15 cellular contexts compared by ENCODE assay signal in genomic region chr13:79311456-79311855, GRCh38.
"Had no signal": no experiment of that assay in that cellular context is flagged by ENCODE, and none has a peak within 500 bp of the region (broad histone marks: within the 10 kb centered on the region; RNA-seq: fewer than 3 reads in every experiment).

No MANE protein-coding gene starts in this region.

- H3K27ac Mint-ChIP-seq: stimulated activated naive CD8-positive, alpha-beta T cell treated with anti-CD3 and anti-CD28 coated beads, Interleukin-15, amount 100 ng/mL, for 72 hours had no signal

- ATAC-seq: mucosa of descending colon; naive thymus-derived CD8-positive, alpha-beta T cell; stimulated activated naive CD8-positive, alpha-beta T cell treated with anti-CD3 and anti-CD28 coated beads, Interleukin-15, amount 100 ng/mL, for 72 hours; upper lobe of right lung had no signal

- H3K9me3 ChIP-seq: mucosa of descending colon, testis, upper lobe of right lung had no signal

- H3K27me3 ChIP-seq: testis, upper lobe of right lung had no signal

- H3K9me3 Mint-ChIP-seq: naive thymus-derived CD8-positive, alpha-beta T cell; stimulated activated naive CD8-positive, alpha-beta T cell treated with anti-CD3 and anti-CD28 coated beads, Interleukin-15, amount 100 ng/mL, for 72 hours had no signal

- H3K4me3 ChIP-seq: lung, mucosa of descending colon, testis, upper lobe of right lung had no signal

- H3K4me1 ChIP-seq: upper lobe of right lung had no signal

- DNase-seq: activated CD4-positive, alpha-beta T cell treated with anti-CD3 and anti-CD28 coated beads, Interleukin-2, amount 50 U/mL, for 4 hours; activated CD4-positive, CD25-positive, alpha-beta regulatory T cell treated with anti-CD3 and anti-CD28 coated beads, Interleukin-2, amount 50 U/mL, for 72 hours; activated gamma-delta T cell; activated T-cell treated with anti-CD3 and anti-CD28 coated beads, Interleukin-2, amount 50 U/mL, for 1 hour; effector CD4-positive, alpha-beta T cell; mucosa of descending colon; naive thymus-derived CD8-positive, alpha-beta T cell; stimulated activated CD4-positive, alpha-beta T cell treated with anti-CD3 and anti-CD28 coated beads, Interleukin-12 subunit alpha, Interleukin-12 subunit beta, amount 100 ng/mL, for 4 hours; stimulated activated naive CD8-positive, alpha-beta T cell treated with anti-CD3 and anti-CD28 coated beads, Interleukin-15, amount 100 ng/mL, for 72 hours; SW 1271; T-helper 9 cell; testis; upper lobe of right lung had no signal

- H3K4me3 Mint-ChIP-seq: naive thymus-derived CD8-positive, alpha-beta T cell; stimulated activated naive CD8-positive, alpha-beta T cell treated with anti-CD3 and anti-CD28 coated beads, Interleukin-15, amount 100 ng/mL, for 72 hours had no signal

- H3K27ac ChIP-seq: epithelial cell of prostate, upper lobe of right lung had no signal

- H3K27me3 Mint-ChIP-seq: naive thymus-derived CD8-positive, alpha-beta T cell; stimulated activated naive CD8-positive, alpha-beta T cell treated with anti-CD3 and anti-CD28 coated beads, Interleukin-15, amount 100 ng/mL, for 72 hours had no signal
